29 cellular contexts compared by ENCODE assay signal in the genomic region with DNA sequence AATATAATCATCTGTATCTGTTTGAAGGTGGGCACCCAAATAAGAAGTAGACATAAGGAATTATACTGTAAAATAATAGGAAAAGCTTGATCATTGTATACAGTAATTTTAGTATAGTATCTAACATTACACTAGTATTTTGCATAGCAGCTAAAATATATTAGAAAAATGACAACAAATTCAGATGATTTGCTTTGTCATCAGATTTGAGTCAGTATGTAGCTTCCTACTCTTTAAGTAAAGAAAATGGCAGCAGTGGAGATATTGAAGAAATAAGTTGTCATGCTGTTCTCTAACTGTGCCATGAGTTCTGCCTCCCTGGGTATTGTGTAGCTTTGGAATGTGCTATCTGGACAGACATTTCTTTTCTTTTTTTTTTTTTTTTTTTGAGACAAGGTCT.
"Had no signal": no experiment of that assay in that cellular context is flagged by ENCODE, and none has a peak within 500 bp of the region (broad histone marks: within the 10 kb centered on the region; RNA-seq: fewer than 3 reads in every experiment).

No MANE protein-coding gene starts in this region.

- ATAC-seq: stimulated activated effector memory CD8-positive, alpha-beta T cell treated with anti-CD3 and anti-CD28 coated beads, Interleukin-12 subunit alpha, Interleukin-12 subunit beta, amount 100 ng/mL, for 72 hours; stimulated activated memory B cell treated with anti-CD40 and anti-IgM and Interleukin-4, amounts not matched to agents 10 μg/mL and 1 μg/mL and 100 μg/mL, for 72 hours; stimulated activated naive B cell treated with anti-CD40 and anti-IgM and Interleukin-4, amounts not matched to agents 10 μg/mL and 1 μg/mL and 100 μg/mL, for 72 hours; stimulated activated naive CD8-positive, alpha-beta T cell treated with anti-CD3 and anti-CD28 coated beads, Interleukin-15, amount 100 ng/mL, for 72 hours; stimulated activated naive CD8-positive, alpha-beta T cell treated with anti-CD3 and anti-CD28 coated beads, Interleukin-15, Interleukin-2, amounts not matched to agents 100 U/mL and 50 U/mL, for 24 hours; upper lobe of right lung had no signal

- H3K27ac ChIP-seq: stomach, suprapubic skin, testis, thoracic aorta, thyroid gland, tibial artery, tibial nerve, transverse colon, upper lobe of left lung, upper lobe of right lung, uterus, vagina had no signal

- H3K4me1 Mint-ChIP-seq: stimulated activated effector memory CD8-positive, alpha-beta T cell treated with anti-CD3 and anti-CD28 coated beads, Interleukin-12 subunit alpha, Interleukin-12 subunit beta, amount 100 ng/mL, for 72 hours; stimulated activated naive B cell treated with anti-CD40 and anti-IgM and Interleukin-4, amounts not matched to agents 10 μg/mL and 1 μg/mL and 100 μg/mL, for 72 hours; stimulated activated naive CD8-positive, alpha-beta T cell treated with anti-CD3 and anti-CD28 coated beads, Interleukin-15, amount 100 ng/mL, for 72 hours had no signal

- H3K4me3 ChIP-seq: stomach, suprapubic skin, testis, thoracic aorta, thyroid gland, tibial artery, tibial nerve, transverse colon, upper lobe of left lung, upper lobe of right lung, uterus, vagina had no signal

- H3K27ac Mint-ChIP-seq: stimulated activated effector memory CD8-positive, alpha-beta T cell treated with anti-CD3 and anti-CD28 coated beads, Interleukin-12 subunit alpha, Interleukin-12 subunit beta, amount 100 ng/mL, for 72 hours; stimulated activated memory B cell treated with anti-CD40 and anti-IgM and Interleukin-4, amounts not matched to agents 10 μg/mL and 1 μg/mL and 100 μg/mL, for 72 hours; stimulated activated naive B cell treated with anti-CD40 and anti-IgM and Interleukin-4, amounts not matched to agents 10 μg/mL and 1 μg/mL and 100 μg/mL, for 72 hours; stimulated activated naive CD8-positive, alpha-beta T cell treated with anti-CD3 and anti-CD28 coated beads, Interleukin-15, amount 100 ng/mL, for 72 hours; stimulated activated naive CD8-positive, alpha-beta T cell treated with anti-CD3 and anti-CD28 coated beads, Interleukin-15, Interleukin-2, amounts not matched to agents 100 ng/mL and 50 ng/mL, for 24 hours; type B pancreatic cell had no signal

- H3K36me3 ChIP-seq: stomach, suprapubic skin, thoracic aorta, thyroid gland, tibial artery, tibial nerve, transverse colon, upper lobe of left lung, upper lobe of right lung, uterus, vagina had no signal

- H3K36me3 Mint-ChIP-seq: stimulated activated effector memory CD8-positive, alpha-beta T cell treated with anti-CD3 and anti-CD28 coated beads, Interleukin-12 subunit alpha, Interleukin-12 subunit beta, amount 100 ng/mL, for 72 hours; stimulated activated memory B cell treated with anti-CD40 and anti-IgM and Interleukin-4, amounts not matched to agents 10 μg/mL and 1 μg/mL and 100 μg/mL, for 72 hours; stimulated activated naive B cell treated with anti-CD40 and anti-IgM and Interleukin-4, amounts not matched to agents 10 μg/mL and 1 μg/mL and 100 μg/mL, for 72 hours had no signal

- H3K4me1 ChIP-seq: stomach, suprapubic skin, testis, tibial nerve, transverse colon, upper lobe of left lung, upper lobe of right lung, uterus had no signal

- H3K9me3 Mint-ChIP-seq: stimulated activated effector memory CD8-positive, alpha-beta T cell treated with anti-CD3 and anti-CD28 coated beads, Interleukin-12 subunit alpha, Interleukin-12 subunit beta, amount 100 ng/mL, for 72 hours; stimulated activated memory B cell treated with anti-CD40 and anti-IgM and Interleukin-4, amounts not matched to agents 10 μg/mL and 1 μg/mL and 100 μg/mL, for 72 hours; stimulated activated naive B cell treated with anti-CD40 and anti-IgM and Interleukin-4, amounts not matched to agents 10 μg/mL and 1 μg/mL and 100 μg/mL, for 72 hours; stimulated activated naive CD8-positive, alpha-beta T cell treated with anti-CD3 and anti-CD28 coated beads, Interleukin-15, amount 100 ng/mL, for 72 hours; stimulated activated naive CD8-positive, alpha-beta T cell treated with anti-CD3 and anti-CD28 coated beads, Interleukin-15, Interleukin-2, amounts not matched to agents 100 ng/mL and 50 ng/mL, for 24 hours had no signal

- DNase-seq: stimulated activated CD4-positive, alpha-beta T cell treated with anti-CD3 and anti-CD28 coated beads, Interleukin-2, amount 100 ng/mL, for 48 hours; stimulated activated CD4-positive, alpha-beta T cell treated with anti-CD3 and anti-CD28 coated beads, Interleukin-4, amount 100 ng/mL, for 1 hour; stimulated activated CD4-positive, alpha-beta T cell treated with anti-CD3 and anti-CD28 coated beads, Interleukin-4, amount 100 ng/mL, for 24 hours; stimulated activated CD4-positive, alpha-beta T cell treated with anti-CD3 and anti-CD28 coated beads, Interleukin-4, amount 100 ng/mL, for 4 hours; stimulated activated CD8-positive, alpha-beta memory T cell treated with anti-CD3 and anti-CD28 coated beads, Interleukin-4, amount 100 ng/mL, for 48 hours; stimulated activated naive B cell treated with anti-CD40 and anti-IgM and Interleukin-4, amounts not matched to agents 10 μg/mL and 1 μg/mL and 100 μg/mL, for 72 hours; stimulated activated naive CD4-positive, alpha-beta T cell; stimulated activated naive CD4-positive, alpha-beta T cell treated with Interleukin-2 at 50 U/mL for 16 hours; stimulated activated naive CD8-positive, alpha-beta T cell treated with anti-CD3 and anti-CD28 coated beads, Interleukin-15, amount 100 ng/mL, for 72 hours; stimulated activated naive CD8-positive, alpha-beta T cell treated with anti-CD3 and anti-CD28 coated beads, Interleukin-15, Interleukin-2, amounts not matched to agents 100 U/mL and 50 U/mL, for 24 hours; stomach; substantia nigra; testis; thyroid gland; tibial artery; transverse colon; trophoblast cell; upper lobe of left lung; upper lobe of right lung; uterus had no signal

- H3K4me3 Mint-ChIP-seq: stimulated activated effector memory CD8-positive, alpha-beta T cell treated with anti-CD3 and anti-CD28 coated beads, Interleukin-12 subunit alpha, Interleukin-12 subunit beta, amount 100 ng/mL, for 72 hours; stimulated activated memory B cell treated with anti-CD40 and anti-IgM and Interleukin-4, amounts not matched to agents 10 μg/mL and 1 μg/mL and 100 μg/mL, for 72 hours; stimulated activated naive B cell treated with anti-CD40 and anti-IgM and Interleukin-4, amounts not matched to agents 10 μg/mL and 1 μg/mL and 100 μg/mL, for 72 hours; stimulated activated naive CD8-positive, alpha-beta T cell treated with anti-CD3 and anti-CD28 coated beads, Interleukin-15, amount 100 ng/mL, for 72 hours; stimulated activated naive CD8-positive, alpha-beta T cell treated with anti-CD3 and anti-CD28 coated beads, Interleukin-15, Interleukin-2, amounts not matched to agents 100 ng/mL and 50 ng/mL, for 24 hours; type B pancreatic cell had no signal

- H3K9me3 ChIP-seq: stomach, suprapubic skin, testis, thoracic aorta, thyroid gland, tibial artery, tibial nerve, transverse colon, upper lobe of left lung, upper lobe of right lung, uterus, vagina had no signal

- FAIRE-seq: urothelium cell line had no signal

- H3K27me3 Mint-ChIP-seq: type B pancreatic cell had no signal

- H3K27me3 ChIP-seq: stomach, suprapubic skin, testis, thyroid gland, tibial artery, tibial nerve, transverse colon, upper lobe of left lung, upper lobe of right lung, uterus, vagina had no signal
